8 cellular contexts compared by ENCODE assay signal in genomic region chr9:33510264-33511183, GRCh38.
DNase-seq lines count a peak whose midpoint lies in the region; ATAC-seq and TF ChIP-seq lines count a peak whose summit lies in the region.

No MANE protein-coding gene starts in this region.

- TF ChIP-seq CTCF in HFF-Myc (IDR thresholded peaks at IDR 0.05; ENCODE audit: low read depth, low read length, missing control alignments), result no peak

- peaks cover 3% of the 10 kb centered on the region for H3K27me3 Mint-ChIP-seq in memory B cell
- H3K27me3 Mint-ChIP-seq in stimulated activated memory B cell treated with anti-CD40 and anti-IgM and Interleukin-4, amounts not matched to agents 10 μg/mL and 1 μg/mL and 100 μg/mL, for 72 hours, result peaks cover 24% of the 10 kb centered on the region

- no peaks in the 10 kb centered on the region for H3K9me3 Mint-ChIP-seq in memory B cell
- no peaks in the 10 kb centered on the region for H3K9me3 Mint-ChIP-seq in stimulated activated memory B cell treated with anti-CD40 and anti-IgM and Interleukin-4, amounts not matched to agents 10 μg/mL and 1 μg/mL and 100 μg/mL, for 72 hours

- H3K27ac Mint-ChIP-seq in memory B cell, result no peak overlapping the region
- H3K27ac Mint-ChIP-seq in stimulated activated memory B cell treated with anti-CD40 and anti-IgM and Interleukin-4, amounts not matched to agents 10 μg/mL and 1 μg/mL and 100 μg/mL, for 72 hours, result peak overlapping the region; percentile 89

- no peaks in the 10 kb centered on the region for H3K36me3 Mint-ChIP-seq in memory B cell
- H3K36me3 Mint-ChIP-seq in stimulated activated memory B cell treated with anti-CD40 and anti-IgM and Interleukin-4, amounts not matched to agents 10 μg/mL and 1 μg/mL and 100 μg/mL, for 72 hours, result no peaks in the 10 kb centered on the region

- H3K4me3 ChIP-seq in HFF-Myc (replicated peaks; ENCODE audit: low read depth, low read length), result peak overlapping the region; percentile 54

- peak; percentile 49 for ATAC-seq in memory B cell (ENCODE audit: low read depth)
- ATAC-seq in stimulated activated memory B cell treated with anti-CD40 and anti-IgM and Interleukin-4, amounts not matched to agents 10 μg/mL and 1 μg/mL and 100 μg/mL, for 72 hours, result peak; percentile 43
- ATAC-seq in HG03571 (IDR thresholded peaks at IDR 0.05; ENCODE audit: unreplicated experiment), result no peak

- peaks cover 2% of the 10 kb centered on the region for H3K4me1 Mint-ChIP-seq in memory B cell
- peaks cover 10% of the 10 kb centered on the region for H3K4me1 Mint-ChIP-seq in stimulated activated memory B cell treated with anti-CD40 and anti-IgM and Interleukin-4, amounts not matched to agents 10 μg/mL and 1 μg/mL and 100 μg/mL, for 72 hours

- peak overlapping the region; percentile 92 for H3K4me3 Mint-ChIP-seq in memory B cell
- H3K4me3 Mint-ChIP-seq in stimulated activated memory B cell treated with anti-CD40 and anti-IgM and Interleukin-4, amounts not matched to agents 10 μg/mL and 1 μg/mL and 100 μg/mL, for 72 hours, result peak overlapping the region; percentile 96

- DNase-seq in COLO829 (ENCODE audit: low spot score) (peak; percentile 10), HFF-Myc (ENCODE audit: extremely low read depth, low read depth) (no peak), NCI-H69 (lab: John Stamatoyannopoulos, UW) (peak; percentile 88), activated T-cell treated with anti-CD3 and anti-CD28 coated beads for 4 hours (peak; percentile 9), epidermal melanocyte (ENCODE audit: insufficient read length, low spot score) (peak; percentile 21), memory B cell (ENCODE audit: low spot score in 2 of 2) (peak in 1 of 2 donors; percentile 20)
